In genomic region chr3:29466442-29466841, GRCh38 we compare ENCODE assay signal across 18 cellular contexts.
A peak's percentile ranks its signal among the peaks of the same experiment; 100 is the strongest.
DNase-seq lines count a peak whose midpoint lies in the region; TF ChIP-seq lines count a peak whose summit lies in the region.
"Had no signal": no experiment of that assay in that cellular context is flagged by ENCODE, and none has a peak within 500 bp of the region (broad histone marks: within the 10 kb centered on the region; RNA-seq: fewer than 3 reads in every experiment).

No MANE protein-coding gene starts in this region.

- no peaks in the 10 kb centered on the region for H3K4me1 Mint-ChIP-seq in activated naive CD4-positive, alpha-beta T cell treated with anti-CD3 and anti-CD28 coated beads, Interleukin-2, amount 10 ng/mL, durations not matched to agents 7 days and 5 days
- H3K4me1 Mint-ChIP-seq in activated CD4-positive, alpha-beta T cell treated with anti-CD3 and anti-CD28 coated beads, Interleukin-2, amount 10 ng/mL, durations not matched to agents 7 days and 5 days = no peaks in the 10 kb centered on the region
- H3K4me1 Mint-ChIP-seq: CD4-positive, alpha-beta memory T cell had no signal

- no peaks in the 10 kb centered on the region for H3K36me3 ChIP-seq in skeletal muscle satellite cell (ENCODE audit: insufficient read depth, low read length)
- H3K36me3 ChIP-seq: BLaER1 had no signal

- H3K4me1 ChIP-seq in skeletal muscle satellite cell (ENCODE audit: control insufficient read depth, insufficient read depth, low read length) = peaks cover 22% of the 10 kb centered on the region
- H3K4me1 ChIP-seq: BLaER1 had no signal

- TF ChIP-seq CTCF in choroid plexus epithelial cell (conservative IDR thresholded peaks at IDR 0.05; ENCODE audit: low read depth, low read length) = no peak

- CTCF ChIA-PET in activated naive CD4-positive, alpha-beta T cell treated with anti-CD3 and anti-CD28 coated beads, Interleukin-2, amount 10 ng/mL, durations not matched to agents 7 days and 5 days (lab: Charles Lee) = no interaction called here
- CTCF ChIA-PET in activated CD4-positive, alpha-beta T cell treated with anti-CD3 and anti-CD28 coated beads, Interleukin-2, amount 10 ng/mL, durations not matched to agents 7 days and 5 days (lab: Charles Lee) = interaction anchor here (0.8 kb wide), 1 partner anchor 10 kb away, joined by 3 read pairs; no protein-coding TSS in a partner anchor

- no peaks in the 10 kb centered on the region for H3K36me3 Mint-ChIP-seq in activated naive CD4-positive, alpha-beta T cell treated with anti-CD3 and anti-CD28 coated beads, Interleukin-2, amount 10 ng/mL, durations not matched to agents 7 days and 5 days
- H3K36me3 Mint-ChIP-seq in activated CD4-positive, alpha-beta T cell treated with anti-CD3 and anti-CD28 coated beads, Interleukin-2, amount 10 ng/mL, durations not matched to agents 7 days and 5 days (ENCODE audit: low read depth) = no peaks in the 10 kb centered on the region
- H3K36me3 Mint-ChIP-seq: CD4-positive, alpha-beta memory T cell had no signal

- POLR2A ChIA-PET in activated CD4-positive, alpha-beta T cell treated with anti-CD3 and anti-CD28 coated beads, Interleukin-2, amount 10 ng/mL, durations not matched to agents 7 days and 5 days (lab: Charles Lee) = no interaction called here

- peak overlapping the region; percentile 63 for H3K4me2 ChIP-seq in skeletal muscle satellite cell (ENCODE audit: low read length)
- H3K4me2 ChIP-seq: BLaER1 had no signal

- H3K4me3 ChIP-seq in choroid plexus epithelial cell (ENCODE audit: low read depth, low read length) = no peak overlapping the region
- H3K4me3 ChIP-seq in skeletal muscle satellite cell (ENCODE audit: low read length) = no peak overlapping the region
- H3K4me3 ChIP-seq: BLaER1 had no signal

- no peaks in the 10 kb centered on the region for H3K9me3 Mint-ChIP-seq in activated naive CD4-positive, alpha-beta T cell treated with anti-CD3 and anti-CD28 coated beads, Interleukin-2, amount 10 ng/mL, durations not matched to agents 7 days and 5 days
- H3K9me3 Mint-ChIP-seq in activated CD4-positive, alpha-beta T cell treated with anti-CD3 and anti-CD28 coated beads, Interleukin-2, amount 10 ng/mL, durations not matched to agents 7 days and 5 days = no peaks in the 10 kb centered on the region

- H3K9me3 ChIP-seq in skeletal muscle satellite cell (replicated peaks; ENCODE audit: low read length) = no peaks in the 10 kb centered on the region
- H3K9me3 ChIP-seq: BLaER1 had no signal

- no peak overlapping the region for H3K4me3 Mint-ChIP-seq in activated naive CD4-positive, alpha-beta T cell treated with anti-CD3 and anti-CD28 coated beads, Interleukin-2, amount 10 ng/mL, durations not matched to agents 7 days and 5 days
- no peak overlapping the region for H3K4me3 Mint-ChIP-seq in activated CD4-positive, alpha-beta T cell treated with anti-CD3 and anti-CD28 coated beads, Interleukin-2, amount 10 ng/mL, durations not matched to agents 7 days and 5 days
- H3K4me3 Mint-ChIP-seq: CD4-positive, alpha-beta memory T cell had no signal

- H3K27me3 ChIP-seq in skeletal muscle satellite cell (ENCODE audit: control insufficient read depth, insufficient read depth, low read length) = no peaks in the 10 kb centered on the region
- H3K27me3 ChIP-seq: BLaER1 had no signal

- DNase-seq in NCI-H1105 treated with DMSO at 0.1 percent for 48 hours (lab: John Stamatoyannopoulos, UW) (peak; percentile 15), NCI-H1105 (lab: John Stamatoyannopoulos, UW) (no peak), NCI-H748 (lab: John Stamatoyannopoulos, UW; ENCODE audit: unreplicated experiment) (peak; percentile 54), choroid plexus epithelial cell (ENCODE audit: low read depth) (peak; percentile 11)
- DNase-seq in activated naive CD4-positive, alpha-beta T cell treated with anti-CD3 and anti-CD28 coated beads, Interleukin-2, amount 10 ng/mL, durations not matched to agents 7 days and 5 days = no peak
- DNase-seq in activated CD4-positive, alpha-beta T cell treated with anti-CD3 and anti-CD28 coated beads, Interleukin-2, amount 10 ng/mL, durations not matched to agents 7 days and 5 days = no peak
- no peak for DNase-seq in activated effector memory CD4-positive, alpha-beta T cell treated with anti-CD3 and anti-CD28 coated beads, Interleukin-2, amount 50 U/mL, for 16 hours
- DNase-seq: Calu3; CD4-positive, alpha-beta memory T cell; KG1; NCI-H1436; NCI-H187 treated with DMSO at 0.1 percent for 48 hours; NCI-H2107; NCI-H446 treated with DMSO at 0.1 percent for 48 hours; NCI-H526 treated with DMSO at 0.1 percent for 48 hours; SIG-M5 had no signal

- no peak overlapping the region for H3K27ac Mint-ChIP-seq in activated naive CD4-positive, alpha-beta T cell treated with anti-CD3 and anti-CD28 coated beads, Interleukin-2, amount 10 ng/mL, durations not matched to agents 7 days and 5 days
- no peak overlapping the region for H3K27ac Mint-ChIP-seq in activated CD4-positive, alpha-beta T cell treated with anti-CD3 and anti-CD28 coated beads, Interleukin-2, amount 10 ng/mL, durations not matched to agents 7 days and 5 days
- H3K27ac Mint-ChIP-seq: CD4-positive, alpha-beta memory T cell had no signal

- H3K27me3 Mint-ChIP-seq in activated naive CD4-positive, alpha-beta T cell treated with anti-CD3 and anti-CD28 coated beads, Interleukin-2, amount 10 ng/mL, durations not matched to agents 7 days and 5 days = no peaks in the 10 kb centered on the region
- H3K27me3 Mint-ChIP-seq in activated CD4-positive, alpha-beta T cell treated with anti-CD3 and anti-CD28 coated beads, Interleukin-2, amount 10 ng/mL, durations not matched to agents 7 days and 5 days = no peaks in the 10 kb centered on the region
- H3K27me3 Mint-ChIP-seq: CD4-positive, alpha-beta memory T cell had no signal

- H3K9ac ChIP-seq in skeletal muscle satellite cell (ENCODE audit: low read depth, low read length) = no peak overlapping the region
- H3K9ac ChIP-seq: BLaER1 had no signal

Comparison
In these comparisons a context has a peak if more than half of its experiments do, and no peak if none do; other contexts are left out.
1. DNase-seq: peak in NCI-H1105 treated with DMSO at 0.1 percent for 48 hours (single experiment), NCI-H748 (single experiment) and choroid plexus epithelial cell (single experiment); none in NCI-H1105 (single experiment), activated naive CD4-positive, alpha-beta T cell treated with anti-CD3 and anti-CD28 coated beads, Interleukin-2, amount 10 ng/mL, durations not matched to agents 7 days and 5 days (single experiment), activated CD4-positive, alpha-beta T cell treated with anti-CD3 and anti-CD28 coated beads, Interleukin-2, amount 10 ng/mL, durations not matched to agents 7 days and 5 days (single experiment) and activated effector memory CD4-positive, alpha-beta T cell treated with anti-CD3 and anti-CD28 coated beads, Interleukin-2, amount 50 U/mL, for 16 hours (single experiment).